ENCODE assay signal across 8 cellular contexts in the genomic region with DNA sequence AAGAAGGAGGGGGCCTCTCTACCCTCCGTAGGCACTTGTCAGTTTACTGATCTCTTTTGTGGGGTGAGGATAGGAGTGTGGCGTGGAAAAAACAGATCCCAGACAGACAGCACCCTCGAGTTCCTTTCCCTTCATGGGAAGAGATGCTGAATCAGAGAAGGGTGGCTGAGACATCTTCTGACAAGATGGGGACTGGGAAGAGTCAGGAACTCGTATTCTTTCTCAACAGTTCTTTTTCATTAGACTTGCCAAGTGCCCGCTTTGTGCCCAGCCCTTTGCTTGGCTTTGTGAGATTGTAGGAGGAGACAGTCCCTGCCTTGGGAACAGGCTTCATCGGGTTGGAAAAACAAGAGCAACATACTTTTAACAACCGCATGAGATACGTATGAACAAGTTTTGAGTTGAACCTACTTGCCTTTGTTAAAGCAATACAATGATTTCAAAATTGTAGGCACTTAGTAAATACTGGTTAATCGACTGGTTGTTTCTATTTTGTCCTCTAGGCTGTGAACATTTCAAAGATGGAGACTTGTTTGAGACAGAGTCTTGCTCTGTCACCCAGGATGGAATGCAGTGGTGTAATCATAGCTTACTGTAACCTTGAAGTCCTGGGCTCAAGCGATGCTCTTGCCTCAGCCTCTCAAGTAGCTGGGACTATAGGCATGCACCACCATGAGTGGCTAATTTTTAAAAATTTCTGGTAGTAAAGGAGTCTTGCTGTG. TPM values are rescaled to one million over a fixed set of nuclear protein-coding genes. Genes with fewer than 3 reads are reported as not detected.
A peak's percentile ranks its signal among the peaks of the same experiment; 100 is the strongest.
DNase-seq lines count a peak whose midpoint lies in the region; ATAC-seq, FAIRE-seq and TF ChIP-seq lines count a peak whose summit lies in the region.

No MANE protein-coding gene starts in this region.

- H3K4me3 ChIP-seq in osteoblast (ENCODE audit: insufficient read depth, low read length), result peak overlapping the region; percentile 89

- H4K20me1 ChIP-seq in osteoblast (ENCODE audit: insufficient read depth, low read length), result no peaks in the 10 kb centered on the region

- in situ Hi-C loops in ACHN (cut with HindIII; ENCODE audit: low pct_ligation_motif_present, low pct_unique_long_range_greater_than_20kb, low sequenced_read_pairs), result no loop called here

- peak; percentile 53 for ATAC-seq in esophagus mucosa
- no peak for ATAC-seq in GM21528 (IDR thresholded peaks at IDR 0.05; ENCODE audit: low FRiP score, unreplicated experiment)

- TF ChIP-seq POLR2A in GM12892 (IDR thresholded peaks at IDR 0.05; ENCODE audit: low read depth, low read length), result no peak

- TF ChIP-seq CTCF in osteoblast (IDR thresholded peaks at IDR 0.05; ENCODE audit: extremely low read depth, low read depth, low read length), result no peak

- peak overlapping the region; percentile 84 for H3K27ac ChIP-seq in osteoblast (ENCODE audit: low read depth, low read length)

- H3K36me3 ChIP-seq in osteoblast (ENCODE audit: insufficient read depth, low read length), result no peaks in the 10 kb centered on the region

- H3K4me1 ChIP-seq in osteoblast (ENCODE audit: insufficient read depth, low read length), result peaks cover 19% of the 10 kb centered on the region

- peak; percentile 69 for FAIRE-seq in GM12892 (lab: Jason Lieb, UNC)

- H2AFZ ChIP-seq in osteoblast (ENCODE audit: low read length), result peak overlapping the region; percentile 94

- peaks cover 57% of the 10 kb centered on the region for H3K79me2 ChIP-seq in osteoblast (ENCODE audit: insufficient read depth, low read length)

- DNase-seq in ACHN, result peak; percentile 20
- no peak for DNase-seq in GM12892 (ENCODE audit: insufficient read length)
- peak; percentile 16 for DNase-seq in SK-N-DZ (ENCODE audit: low spot score)
- peak; percentile 54 for DNase-seq in osteoblast (ENCODE audit: insufficient read length, low spot score, missing footprints)
- no peak for DNase-seq in NCI-H1436 (lab: John Stamatoyannopoulos, UW)
- no peak for DNase-seq in activated CD4-positive, alpha-beta T cell treated with anti-CD3 and anti-CD28 coated beads for 4 hours

- no peaks in the 10 kb centered on the region for H3K9me3 ChIP-seq in osteoblast (ENCODE audit: low read depth, low read length)

- H3K4me2 ChIP-seq in osteoblast (ENCODE audit: insufficient read depth, low read length), result peak overlapping the region; percentile 86

- no peaks in the 10 kb centered on the region for H3K27me3 ChIP-seq in osteoblast (ENCODE audit: insufficient read depth, low read length)

RNA-seq across cellular contexts. Expression of gene RRM1, which starts 1.1 kb away (rescaled TPM):
- 119 TPM for polyA plus RNA-seq in GM12892 (2012; ENCODE audit: missing spikeins)
- 207 and 257 TPM in 2 replicates for polyA plus RNA-seq in SK-N-DZ (2014; cell fraction: cytosol; rRNA removed)
- 116 and 139 TPM in 2 replicates for polyA plus RNA-seq in SK-N-DZ (2014; cell fraction: nucleus; rRNA removed)
- total RNA-seq in esophagus mucosa (84.4 TPM), osteoblast (63.6 and 65.1 TPM in 2 replicates)

Comparison
In these comparisons a context has a peak if more than half of its experiments do, and no peak if none do; other contexts are left out.
1. DNase-seq: peak in ACHN (single experiment), SK-N-DZ (single experiment) and osteoblast (single experiment); none in GM12892 (single experiment), NCI-H1436 (single experiment) and activated CD4-positive, alpha-beta T cell treated with anti-CD3 and anti-CD28 coated beads for 4 hours (0 of 2).